Comparison of ENCODE assay signal across 1 cellular context in genomic region chr12:106282457-106283097, GRCh38.
TF ChIP-seq lines count a peak whose summit lies in the region.

No MANE protein-coding gene starts in this region.

TF ChIP-seq in K562, 482 proteins besides CTCF, POLR2A, EP300 and RAD21:
- TF ChIP-seq SIRT6 (IDR thresholded peaks at IDR 0.05; ENCODE audit: low read depth, low read length) = no peak
- TF ChIP-seq MAZ (CRISPR knock-in tag; conservative IDR thresholded peaks at IDR 0.05 in 1 of 2, IDR thresholded peaks at IDR 0.05 in 1 of 2) = peak in 1 of 2 experiments; percentile 57; a peak in 2 of 4 replicates
- TF ChIP-seq DEAF1 (CRISPR knock-in tag; IDR thresholded peaks at IDR 0.05) = peak; percentile 78
- TF ChIP-seq ZNF184 (CRISPR knock-in tag; IDR thresholded peaks at IDR 0.05) = no peak
- 0 out of 2 replicates have a peak, but pooled peaks have one; percentile 11 for TF ChIP-seq JUN (IDR thresholded peaks at IDR 0.05; ENCODE audit: borderline replicate concordance, low read depth, low read length)
- no peak for TF ChIP-seq JUN (CRISPR knock-in tag; IDR thresholded peaks at IDR 0.05; ENCODE audit: borderline replicate concordance)
- no peak for TF ChIP-seq FOS (IDR thresholded peaks at IDR 0.05; ENCODE audit: extremely low read depth, insufficient read length)
- no peak for TF ChIP-seq KLF10 (CRISPR knock-in tag; IDR thresholded peaks at IDR 0.05)
- TF ChIP-seq HIVEP1 (CRISPR knock-in tag; IDR thresholded peaks at IDR 0.05) = no peak
- peak; percentile 32; the same call in 1 of the 2 replicates for TF ChIP-seq JUND (IDR thresholded peaks at IDR 0.05; ENCODE audit: borderline replicate concordance, low read depth, low read length)
- TF ChIP-seq JUND (tag; IDR thresholded peaks at IDR 0.05; ENCODE audit: borderline replicate concordance, low read depth, low read length) = no peak
- no peak for TF ChIP-seq FOXJ3 (CRISPR knock-in tag; IDR thresholded peaks at IDR 0.05)
- no peak for TF ChIP-seq DDX20 (tag; IDR thresholded peaks at IDR 0.05; ENCODE audit: low read depth)
- no peak for TF ChIP-seq ZNF586 (CRISPR knock-in tag; conservative IDR thresholded peaks at IDR 0.05)
- TF ChIP-seq ZBTB8A (IDR thresholded peaks at IDR 0.05; ENCODE audit: partially characterized antibody) = no peak
- no peak for TF ChIP-seq RBM17 (IDR thresholded peaks at IDR 0.05; ENCODE audit: borderline replicate concordance, low read depth, low read length)
- peak; percentile 76 for TF ChIP-seq SMC3 (conservative IDR thresholded peaks at IDR 0.05; ENCODE audit: insufficient read depth, low read depth, low read length)
- no peak for TF ChIP-seq THAP7 (CRISPR knock-in tag; IDR thresholded peaks at IDR 0.05)
- TF ChIP-seq CBX5 (IDR thresholded peaks at IDR 0.05; ENCODE audit: borderline replicate concordance, low read depth) = peak; percentile 84; the same call in 1 of the 2 replicates
- peak; percentile 65; the same call in 1 of the 2 replicates for TF ChIP-seq CBX1 (IDR thresholded peaks at IDR 0.05; ENCODE audit: low read depth)
- no peak for TF ChIP-seq HDGF (IDR thresholded peaks at IDR 0.05)
- peak in 1 of 2 experiments; percentile 97; a peak in 2 of 3 replicates for TF ChIP-seq CBX3 (IDR thresholded peaks at IDR 0.05; ENCODE audit: borderline replicate concordance in 1 of 2, low read length in 2 of 2)
- peak; percentile 44; the same call in 1 of the 2 replicates for TF ChIP-seq RB1 (IDR thresholded peaks at IDR 0.05; ENCODE audit: low read depth)
- peak; percentile 88 for TF ChIP-seq TRIM28 (IDR thresholded peaks at IDR 0.05)
